16 cellular contexts compared by ENCODE assay signal in genomic region chr1:61585714-61586113, GRCh38.
A peak's percentile ranks its signal among the peaks of the same experiment; 100 is the strongest.
DNase-seq lines count a peak whose midpoint lies in the region; ATAC-seq and TF ChIP-seq lines count a peak whose summit lies in the region.
"Had no signal": no experiment of that assay in that cellular context is flagged by ENCODE, and none has a peak within 500 bp of the region (broad histone marks: within the 10 kb centered on the region; RNA-seq: fewer than 3 reads in every experiment).

No MANE protein-coding gene starts in this region.

- no peaks in the 10 kb centered on the region for H3K36me3 ChIP-seq in mucosa of descending colon (ENCODE audit: low read depth)
- no peaks in the 10 kb centered on the region for H3K36me3 ChIP-seq in CD4-positive, alpha-beta memory T cell (ENCODE audit: insufficient read depth, low read length)
- H3K36me3 ChIP-seq: tibial artery had no signal

- TF ChIP-seq CTCF in chondrocyte (IDR thresholded peaks at IDR 0.05) (no peak), mucosa of descending colon (IDR thresholded peaks at IDR 0.05) (no peak)

- ATAC-seq in mucosa of descending colon (peak; percentile 90), GM21526 (IDR thresholded peaks at IDR 0.05; ENCODE audit: low FRiP score, unreplicated experiment) (no peak)
- ATAC-seq: activated T-cell treated with anti-CD3 and anti-CD28 coated beads, Interleukin-2, amount 50 U/mL, for 72 hours had no signal

- H3K27ac Mint-ChIP-seq in chondrocyte (ENCODE audit: unreplicated experiment): peak overlapping the region; percentile 2
- H3K27ac Mint-ChIP-seq in CD4-positive, alpha-beta memory T cell: no peak overlapping the region
- H3K27ac Mint-ChIP-seq: activated T-cell treated with anti-CD3 and anti-CD28 coated beads, Interleukin-2, amount 50 U/mL, for 72 hours had no signal

- POLR2A ChIA-PET in CD4-positive, alpha-beta memory T cell (lab: Charles Lee; ENCODE audit: partially characterized antibody): no interaction called here

- intact Hi-C loops in mucosa of descending colon (cut with DNase I, micrococcal nuclease): no loop called here
- intact Hi-C loops in CD4-positive, alpha-beta memory T cell (cut with micrococcal nuclease): loop anchor here (10.0 kb wide), 1 partner anchor 601 kb away; no protein-coding TSS in a partner anchor

- H3K36me3 Mint-ChIP-seq in chondrocyte (ENCODE audit: low read depth): no peaks in the 10 kb centered on the region
- no peaks in the 10 kb centered on the region for H3K36me3 Mint-ChIP-seq in CD4-positive, alpha-beta memory T cell

- H3K4me3 Mint-ChIP-seq in chondrocyte (ENCODE audit: unreplicated experiment): no peak overlapping the region
- no peak overlapping the region for H3K4me3 Mint-ChIP-seq in CD4-positive, alpha-beta memory T cell
- H3K4me3 Mint-ChIP-seq: activated T-cell treated with anti-CD3 and anti-CD28 coated beads, Interleukin-2, amount 50 U/mL, for 72 hours had no signal

- peak; percentile 40 for DNase-seq in H4 (ENCODE audit: low spot score)
- peak; percentile 40 for DNase-seq in NCI-H2081 treated with DMSO at 0.1 percent for 48 hours (lab: John Stamatoyannopoulos, UW)
- DNase-seq in chondrocyte (ENCODE audit: low spot score): no peak
- peak in 2 of 3 donors; percentile 57 to 66 for DNase-seq in mucosa of descending colon
- no peak for DNase-seq in CD4-positive, alpha-beta memory T cell
- no peak for DNase-seq in amygdala (lab: John Stamatoyannopoulos, UW)
- DNase-seq: activated T-cell treated with anti-CD3 and anti-CD28 coated beads, Interleukin-2, amount 50 U/mL, for 72 hours; EL; head of caudate nucleus; midbrain; NCI-H2029 treated with DMSO at 0.1 percent for 48 hours; nucleus accumbens; SHP77 treated with DMSO at 0.1 percent for 48 hours; stimulated activated CD4-positive, alpha-beta T cell treated with anti-CD3 and anti-CD28 coated beads, Interleukin-4, amount 100 ng/mL, for 24 hours; tibial artery had no signal

- H3K27ac ChIP-seq in CD4-positive, alpha-beta memory T cell (ENCODE audit: low read depth, low read length): no peak overlapping the region
- H3K27ac ChIP-seq: tibial artery had no signal

- H3K4me3 ChIP-seq in mucosa of descending colon: no peak overlapping the region
- no peak overlapping the region for H3K4me3 ChIP-seq in CD4-positive, alpha-beta memory T cell (ENCODE audit: low read length in 2 of 2)
- H3K4me3 ChIP-seq: tibial artery had no signal

- peaks cover 14% of the 10 kb centered on the region for H3K4me1 Mint-ChIP-seq in chondrocyte (ENCODE audit: low read depth)
- H3K4me1 Mint-ChIP-seq in CD4-positive, alpha-beta memory T cell: no peaks in the 10 kb centered on the region

- no peaks in the 10 kb centered on the region for H3K9me3 ChIP-seq in mucosa of descending colon
- no peaks in the 10 kb centered on the region for H3K9me3 ChIP-seq in CD4-positive, alpha-beta memory T cell (ENCODE audit: control insufficient read depth in 1 of 2, low read length in 2 of 2)
- H3K9me3 ChIP-seq: tibial artery had no signal

- H3K27me3 ChIP-seq in CD4-positive, alpha-beta memory T cell (ENCODE audit: insufficient read depth, low read length): no peaks in the 10 kb centered on the region
- H3K27me3 ChIP-seq: tibial artery had no signal

- no peaks in the 10 kb centered on the region for H3K9me3 Mint-ChIP-seq in chondrocyte (ENCODE audit: low read depth)
- no peaks in the 10 kb centered on the region for H3K9me3 Mint-ChIP-seq in CD4-positive, alpha-beta memory T cell
- H3K9me3 Mint-ChIP-seq: activated T-cell treated with anti-CD3 and anti-CD28 coated beads, Interleukin-2, amount 50 U/mL, for 72 hours had no signal

- H3K27me3 Mint-ChIP-seq in chondrocyte (ENCODE audit: low read depth): no peaks in the 10 kb centered on the region
- H3K27me3 Mint-ChIP-seq in CD4-positive, alpha-beta memory T cell: peaks cover 7 to 21% of the 10 kb centered on the region in 2 donors

- H3K4me1 ChIP-seq in mucosa of descending colon (ENCODE audit: low read depth): no peaks in the 10 kb centered on the region
- no peaks in the 10 kb centered on the region for H3K4me1 ChIP-seq in CD4-positive, alpha-beta memory T cell (ENCODE audit: insufficient read depth, low read length)
- H3K4me1 ChIP-seq: tibial artery had no signal

- CTCF ChIA-PET in CD4-positive, alpha-beta memory T cell (lab: Charles Lee; ENCODE audit: partially characterized antibody): interaction anchor here (1.6 kb wide), 1 partner anchor 10 kb away, joined by 3 read pairs; no protein-coding TSS in a partner anchor

Comparison
In these comparisons a context has a peak if more than half of its experiments do, and no peak if none do; other contexts are left out.
1. DNase-seq: peak in H4 (single experiment), NCI-H2081 treated with DMSO at 0.1 percent for 48 hours (single experiment) and mucosa of descending colon (2 of 3); none in chondrocyte (single experiment), CD4-positive, alpha-beta memory T cell (0 of 5) and amygdala (0 of 56).